1 cellular context compared by ENCODE assay signal in the genomic region with DNA sequence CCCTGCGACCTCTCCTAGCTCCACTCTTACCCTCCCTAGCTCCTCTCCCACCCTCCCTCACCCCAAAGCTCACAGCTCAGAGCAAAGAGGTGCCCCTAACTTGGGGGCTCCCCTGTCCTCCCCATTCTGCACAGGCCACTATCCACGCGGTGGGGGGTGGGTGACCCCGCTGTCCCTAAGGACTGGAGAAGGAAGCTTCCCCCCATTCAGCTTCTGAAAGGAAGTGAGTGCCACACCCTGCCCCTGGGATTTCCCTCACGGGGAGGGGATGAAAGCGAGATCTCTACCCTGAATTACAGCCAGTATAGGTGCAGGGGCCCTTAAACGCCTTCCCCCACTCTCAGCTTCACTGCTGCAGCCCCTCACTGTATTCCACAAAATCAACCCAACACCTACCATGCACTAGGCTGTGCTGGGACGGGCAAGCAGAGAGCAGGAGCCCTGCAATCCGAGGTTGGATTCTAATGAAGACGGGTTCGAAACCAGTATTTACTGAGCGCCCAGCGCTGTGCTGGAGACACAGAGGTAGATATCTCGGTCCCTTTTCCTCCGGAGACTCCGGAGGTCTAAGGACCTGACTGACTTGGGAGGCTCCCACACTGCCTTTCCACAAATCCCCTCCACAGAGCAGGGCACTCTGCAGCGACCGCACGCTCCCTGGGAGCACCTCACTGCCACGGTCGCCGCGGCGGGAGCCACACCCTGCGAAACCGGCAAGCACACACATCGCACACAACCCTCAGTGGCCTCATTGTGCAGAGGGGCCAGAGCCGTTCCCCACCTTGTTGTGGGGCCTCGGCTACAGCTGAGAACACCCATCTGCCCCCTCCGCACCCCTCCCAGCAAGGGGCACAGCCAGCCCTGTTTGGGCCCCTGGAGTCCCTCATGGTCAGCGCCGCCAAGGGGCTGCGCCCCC.
TF ChIP-seq lines count a peak whose summit lies in the region.

No MANE protein-coding gene starts in this region.

TF ChIP-seq in HCT116, 20 proteins besides CTCF, POLR2A, EP300 and RAD21 (continued from another document):
- TF ChIP-seq REST (IDR thresholded peaks at IDR 0.05; ENCODE audit: low read depth) (no peak), ZNF274 (IDR thresholded peaks at IDR 0.05; ENCODE audit: low read depth, low read length) (no peak), EZH2 (IDR thresholded peaks at IDR 0.05) (no peak), CBX3 (IDR thresholded peaks at IDR 0.05; ENCODE audit: low read depth) (no peak), SIN3A (IDR thresholded peaks at IDR 0.05; ENCODE audit: low read depth) (no peak), JUND (IDR thresholded peaks at IDR 0.05) (no peak), YY1 (IDR thresholded peaks at IDR 0.05; ENCODE audit: extremely low read depth, insufficient replicate concordance, low read depth, low read length) (no peak), FOSL1 (IDR thresholded peaks at IDR 0.05; ENCODE audit: low read depth) (no peak), EZH2phosphoT487 (IDR thresholded peaks at IDR 0.05; ENCODE audit: borderline replicate concordance) (no peak), CEBPB (IDR thresholded peaks at IDR 0.05; ENCODE audit: low read depth) (no peak)
- TF ChIP-seq, protein P1, sequence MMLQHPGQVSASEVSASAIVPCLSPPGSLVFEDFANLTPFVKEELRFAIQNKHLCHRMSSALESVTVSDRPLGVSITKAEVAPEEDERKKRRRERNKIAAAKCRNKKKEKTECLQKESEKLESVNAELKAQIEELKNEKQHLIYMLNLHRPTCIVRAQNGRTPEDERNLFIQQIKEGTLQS (IDR thresholded peaks at IDR 0.05) = no peak
- TF ChIP-seq, protein P2, sequence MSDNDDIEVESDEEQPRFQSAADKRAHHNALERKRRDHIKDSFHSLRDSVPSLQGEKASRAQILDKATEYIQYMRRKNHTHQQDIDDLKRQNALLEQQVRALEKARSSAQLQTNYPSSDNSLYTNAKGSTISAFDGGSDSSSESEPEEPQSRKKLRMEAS (IDR thresholded peaks at IDR 0.05) = no peak
- TF ChIP-seq, protein P3, sequence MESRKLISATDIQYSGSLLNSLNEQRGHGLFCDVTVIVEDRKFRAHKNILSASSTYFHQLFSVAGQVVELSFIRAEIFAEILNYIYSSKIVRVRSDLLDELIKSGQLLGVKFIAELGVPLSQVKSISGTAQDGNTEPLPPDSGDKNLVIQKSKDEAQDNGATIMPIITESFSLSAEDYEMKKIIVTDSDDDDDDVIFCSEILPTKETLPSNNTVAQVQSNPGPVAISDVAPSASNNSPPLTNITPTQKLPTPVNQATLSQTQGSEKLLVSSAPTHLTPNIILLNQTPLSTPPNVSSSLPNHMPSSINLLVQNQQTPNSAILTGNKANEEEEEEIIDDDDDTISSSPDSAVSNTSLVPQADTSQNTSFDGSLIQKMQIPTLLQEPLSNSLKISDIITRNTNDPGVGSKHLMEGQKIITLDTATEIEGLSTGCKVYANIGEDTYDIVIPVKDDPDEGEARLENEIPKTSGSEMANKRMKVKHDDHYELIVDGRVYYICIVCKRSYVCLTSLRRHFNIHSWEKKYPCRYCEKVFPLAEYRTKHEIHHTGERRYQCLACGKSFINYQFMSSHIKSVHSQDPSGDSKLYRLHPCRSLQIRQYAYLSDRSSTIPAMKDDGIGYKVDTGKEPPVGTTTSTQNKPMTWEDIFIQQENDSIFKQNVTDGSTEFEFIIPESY (IDR thresholded peaks at IDR 0.05; ENCODE audit: extremely low read depth, insufficient replicate concordance, low read length) = no peak
